Comparison of ENCODE assay signal across 21 cellular contexts in the genomic region with DNA sequence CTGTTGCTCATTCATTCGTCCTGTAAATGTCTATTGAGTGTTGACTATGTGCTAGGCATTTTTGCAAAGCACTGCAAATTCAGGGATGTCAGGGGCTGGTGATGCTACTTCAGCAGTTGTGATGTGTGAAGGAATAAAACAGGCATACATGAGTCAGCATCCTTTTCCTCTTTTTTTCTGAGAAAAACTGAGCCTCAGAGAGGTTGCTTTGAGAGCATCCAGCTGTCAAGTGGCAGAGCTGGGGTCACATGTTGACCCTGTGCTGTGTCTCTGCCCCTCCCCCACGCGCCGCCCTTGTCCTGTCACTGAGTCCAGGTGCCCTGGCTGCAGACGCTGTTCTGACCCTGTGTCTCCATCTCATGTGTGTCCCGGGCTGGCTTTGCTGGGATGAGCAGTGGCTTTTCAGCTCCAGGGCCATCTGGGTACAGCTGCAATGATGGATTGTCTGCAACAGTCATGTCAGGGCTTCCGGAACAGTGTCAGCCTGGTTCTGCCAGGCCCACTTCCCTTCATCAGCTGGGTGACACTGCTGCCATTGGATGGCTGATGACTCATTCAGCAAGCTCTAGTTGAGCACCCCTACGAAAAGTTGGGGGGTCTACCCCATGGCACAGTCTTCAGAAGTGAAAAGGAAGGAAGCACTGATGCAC. TPM values are rescaled to one million over a fixed set of nuclear protein-coding genes. Genes with fewer than 3 reads are reported as not detected.
DNase-seq lines count a peak whose midpoint lies in the region; ATAC-seq, FAIRE-seq and TF ChIP-seq lines count a peak whose summit lies in the region.
"Had no signal": no experiment of that assay in that cellular context is flagged by ENCODE, and none has a peak within 500 bp of the region (broad histone marks: within the 10 kb centered on the region; RNA-seq: fewer than 3 reads in every experiment).

No MANE protein-coding gene starts in this region.

- no TSS peak for BruUV-seq in HepG2 (replicated peaks; lab: Mats Ljungman, UMichigan)

- H3K4me2 ChIP-seq in HepG2 (ENCODE audit: low read depth, low read length) (no peak overlapping the region), astrocyte (ENCODE audit: low read length) (no peak overlapping the region)

- DNase-seq in HepG2 (ENCODE audit: low spot score) (no peak), right lobe of liver (no peak), astrocyte (ENCODE audit: low read depth) (no peak), midbrain (lab: John Stamatoyannopoulos, UW) (peak; percentile 75), NCI-H82 treated with DMSO at 0.1 percent for 48 hours (lab: John Stamatoyannopoulos, UW; ENCODE audit: unreplicated experiment) (no peak)
- no peak for DNase-seq in effector CD4-positive, alpha-beta T cell
- DNase-seq: activated CD4-positive, alpha-beta T cell treated with anti-CD3 and anti-CD28 coated beads for 4 hours; activated T-cell treated with anti-CD3 and anti-CD28 coated beads, Interleukin-2, amount 50 U/mL, for 72 hours; GDM1; NCI-H1436 treated with DMSO at 0.1 percent for 48 hours; ovary; SIG-M5; small intestine; stimulated activated naive CD4-positive, alpha-beta T cell had no signal

- H3K9me3 Mint-ChIP-seq in astrocyte (ENCODE audit: unreplicated experiment): peaks cover 4% of the 10 kb centered on the region
- H3K9me3 Mint-ChIP-seq: activated T-cell treated with anti-CD3 and anti-CD28 coated beads, Interleukin-2, amount 50 U/mL, for 72 hours had no signal

- H3K4me1 Mint-ChIP-seq in astrocyte (ENCODE audit: low read depth, unreplicated experiment): peaks cover 9% of the 10 kb centered on the region

- H3K36me3 ChIP-seq in HepG2 (replicated peaks in 1 of 2; ENCODE audit: control insufficient read depth in 1 of 2, insufficient read depth in 2 of 2, low read length in 2 of 2): no peaks in the 10 kb centered on the region
- H3K36me3 ChIP-seq in right lobe of liver: no peaks in the 10 kb centered on the region
- H3K36me3 ChIP-seq in astrocyte (ENCODE audit: insufficient read depth, low read length): no peaks in the 10 kb centered on the region
- H3K36me3 ChIP-seq: ascending aorta, ovary had no signal

- TF ChIP-seq RAD21 in HepG2 (CRISPR knock-in tag; IDR thresholded peaks at IDR 0.05): no peak

- no peak overlapping the region for H3K27ac ChIP-seq in HepG2 (ENCODE audit: extremely low read length, insufficient read depth, low read length)
- H3K27ac ChIP-seq in right lobe of liver: no peak overlapping the region
- H3K27ac ChIP-seq in astrocyte (ENCODE audit: low read depth, low read length): no peak overlapping the region
- H3K27ac ChIP-seq: ascending aorta, HL-60, ovary had no signal

- CTCF ChIA-PET in HepG2 (lab: Yijun Ruan, JAX; ENCODE audit: low intra/inter-chr PET ratio, low total read pairs): no interaction called here

- no peak overlapping the region for H3K4me3 Mint-ChIP-seq in astrocyte (ENCODE audit: unreplicated experiment)
- H3K4me3 Mint-ChIP-seq: activated T-cell treated with anti-CD3 and anti-CD28 coated beads, Interleukin-2, amount 50 U/mL, for 72 hours had no signal

- WGBS in HepG2 (ENCODE audit: low lambda C conversion rate): 5% methylated on average over 6 of the region's 8 CpGs
- WGBS in right lobe of liver (ENCODE audit: insufficient coverage, low coverage, low lambda C conversion rate, missing lambda C conversion rate): 24% methylated on average over 7 of the region's 8 CpGs

- no peak overlapping the region for H2AFZ ChIP-seq in HepG2 (ENCODE audit: low read length)
- no peak overlapping the region for H2AFZ ChIP-seq in astrocyte (ENCODE audit: low read depth, low read length)

- intact Hi-C loops in HepG2 (cut with micrococcal nuclease; ENCODE audit: unreplicated experiment) (no loop called here), right lobe of liver (cut with DNase I) (no loop called here)

- in situ Hi-C loops in HepG2 (cut with HindIII; ENCODE audit: extremely low pct_ligation_motif_present, low pct_unique_long_range_greater_than_20kb): loop anchor here (25.0 kb wide), 1 partner anchor 461 kb away; no protein-coding TSS in a partner anchor

- no peaks in the 10 kb centered on the region for H3K27me3 Mint-ChIP-seq in astrocyte (ENCODE audit: low read depth, unreplicated experiment)

- no peak for ATAC-seq in HepG2
- no peak for ATAC-seq in right lobe of liver
- ATAC-seq in GM18498 (IDR thresholded peaks at IDR 0.05; ENCODE audit: unreplicated experiment): no peak
- ATAC-seq in HG03565 (IDR thresholded peaks at IDR 0.05; ENCODE audit: unreplicated experiment): no peak

- no peaks in the 10 kb centered on the region for H3K36me3 Mint-ChIP-seq in astrocyte (ENCODE audit: low read depth, unreplicated experiment)

- peaks cover 27% of the 10 kb centered on the region for H3K4me1 ChIP-seq in HepG2 (ENCODE audit: insufficient read depth, low read length)
- H3K4me1 ChIP-seq in right lobe of liver: no peaks in the 10 kb centered on the region
- no peaks in the 10 kb centered on the region for H3K4me1 ChIP-seq in astrocyte (ENCODE audit: insufficient read depth, low read length)
- H3K4me1 ChIP-seq: ascending aorta had no signal

- TF ChIP-seq POLR2A in HepG2 (IDR thresholded peaks at IDR 0.05; ENCODE audit: insufficient read depth in 1 of 2, low read depth in 2 of 2, low read length in 2 of 2) (no peak), right lobe of liver (IDR thresholded peaks at IDR 0.05) (no peak)

- H3K4me3 ChIP-seq in HepG2 (replicated peaks in 1 of 3; ENCODE audit: insufficient read depth in 1 of 3, low read depth in 2 of 3, low read length in 3 of 3): no peak overlapping the region
- H3K4me3 ChIP-seq in right lobe of liver: no peak overlapping the region
- H3K4me3 ChIP-seq in astrocyte (ENCODE audit: insufficient read depth, low read depth, low read length): no peak overlapping the region
- H3K4me3 ChIP-seq: ascending aorta, ovary had no signal

- POLR2A ChIA-PET in HepG2 (lab: Yijun Ruan, JAX): no interaction called here

- TF ChIP-seq EP300 in HepG2 (IDR thresholded peaks at IDR 0.05; ENCODE audit: low read depth in 2 of 2, low read length in 2 of 2) (no peak), HepG2 (CRISPR knock-in tag; IDR thresholded peaks at IDR 0.05; ENCODE audit: borderline replicate concordance) (no peak)

- H3K9me3 ChIP-seq in HepG2 (ENCODE audit: low read length): no peaks in the 10 kb centered on the region
- H3K9me3 ChIP-seq in right lobe of liver: no peaks in the 10 kb centered on the region
- H3K9me3 ChIP-seq in astrocyte (ENCODE audit: insufficient read depth, low read depth, low read length): no peaks in the 10 kb centered on the region
- H3K9me3 ChIP-seq: ascending aorta, ovary had no signal

- H3K9ac ChIP-seq in HepG2 (ENCODE audit: insufficient read depth, low read depth, low read length) (no peak overlapping the region), astrocyte (ENCODE audit: low read length) (no peak overlapping the region)

- FAIRE-seq in HepG2 (lab: Jason Lieb, UNC) (no peak), astrocyte (lab: Jason Lieb, UNC) (no peak)
- FAIRE-seq: keratinocyte, small intestine had no signal

- TF ChIP-seq CTCF in HepG2 (CRISPR knock-in tag; IDR thresholded peaks at IDR 0.05) (no peak), right lobe of liver (IDR thresholded peaks at IDR 0.05) (no peak), astrocyte (IDR thresholded peaks at IDR 0.05; ENCODE audit: insufficient read depth, low read depth, low read length) (no peak)

- H4K20me1 ChIP-seq in HepG2 (ENCODE audit: insufficient read depth, low read length) (no peaks in the 10 kb centered on the region), astrocyte (ENCODE audit: insufficient read depth, low read length) (no peaks in the 10 kb centered on the region)

- H3K79me2 ChIP-seq in HepG2 (ENCODE audit: insufficient read depth, low read length): no peaks in the 10 kb centered on the region
- no peaks in the 10 kb centered on the region for H3K79me2 ChIP-seq in astrocyte (ENCODE audit: insufficient read depth, low read length)

- peak overlapping the region; percentile 12 for H3K27ac Mint-ChIP-seq in astrocyte (ENCODE audit: unreplicated experiment)
- H3K27ac Mint-ChIP-seq: activated T-cell treated with anti-CD3 and anti-CD28 coated beads, Interleukin-2, amount 50 U/mL, for 72 hours had no signal

- peaks cover 0 to 11% of the 10 kb centered on the region in 2 experiments; a peak in 3 of 5 replicates for H3K27me3 ChIP-seq in HepG2 (ENCODE audit: control insufficient read depth in 1 of 2, insufficient read depth in 2 of 2, low read length in 2 of 2)
- H3K27me3 ChIP-seq in right lobe of liver: no peaks in the 10 kb centered on the region
- H3K27me3 ChIP-seq in astrocyte (ENCODE audit: insufficient read depth, low read length): peaks cover 2% of the 10 kb centered on the region
- H3K27me3 ChIP-seq: ascending aorta, ovary had no signal

RNA-seq across cellular contexts. Expression of gene SEC14L5, which starts 14.9 kb away (rescaled TPM):
- total RNA-seq in HepG2 (2016; rRNA removed; fragmentation: Illumina TruSeq; extraction: Trizol) (0.36 and 0.42 TPM in 2 replicates), right lobe of liver (1 to 10 TPM in 1 of 6 experiments, under 1 TPM in 4, not detected in 1; 0.09 to 1.1 (median 0.60) TPM), astrocyte (0.12 and 0.32 TPM in 2 replicates)
- total RNA-seq in HepG2 (2016; cell fraction: cytosol; rRNA removed; fragmentation: Illumina TruSeq; extraction: Trizol; ENCODE audit: low read depth): 0.09 TPM in 1 of 2 replicates, not detected in the other
- 0.34 and 0.43 TPM in 2 replicates for total RNA-seq in HepG2 (2016; cell fraction: insoluble cytoplasmic fraction; rRNA removed; fragmentation: Illumina TruSeq; extraction: Trizol)
- total RNA-seq in HepG2 (2016; cell fraction: membrane; rRNA removed; fragmentation: Illumina TruSeq; extraction: Trizol): 0.19 and 0.21 TPM in 2 replicates
- total RNA-seq in HepG2 (2016; cell fraction: nucleus; rRNA removed; fragmentation: Illumina TruSeq; extraction: Trizol): 0.34 and 0.43 TPM in 2 replicates
- 0.40 and 0.60 TPM in 2 replicates for polyA plus RNA-seq in HepG2 (2011; rRNA removed)
- polyA plus RNA-seq in HepG2 (2011; cell fraction: cytosol; rRNA removed): 0.31 and 0.44 TPM in 2 replicates
- polyA plus RNA-seq in HepG2 (2011; cell fraction: nucleus; rRNA removed): 1.3 and 1.5 TPM in 2 replicates
- 0.59 and 1.0 TPM in 2 replicates for polyA plus RNA-seq in HepG2 (2012)
- 0.02 TPM in 2 replicates for polyA plus RNA-seq in HepG2 (2016; cell fraction: cytosol; fragmentation: Illumina TruSeq; extraction: Trizol; ENCODE audit: low read depth)
- polyA plus RNA-seq in HepG2 (2016; cell fraction: insoluble cytoplasmic fraction; fragmentation: Illumina TruSeq; extraction: Trizol; ENCODE audit: low read depth): 0.32 and 0.43 TPM in 2 replicates
- 0.08 and 0.14 TPM in 2 replicates for polyA plus RNA-seq in HepG2 (2016; cell fraction: membrane; fragmentation: Illumina TruSeq; extraction: Trizol; ENCODE audit: low read depth)
- polyA plus RNA-seq in HepG2 (2016; cell fraction: nucleus; fragmentation: Illumina TruSeq; extraction: Trizol; ENCODE audit: insufficient read depth, low read depth): 0.31 and 0.41 TPM in 2 replicates
- 0.16 and 1.5 TPM in 2 replicates for polyA minus RNA-seq in HepG2 (2011; rRNA and poly(A)+ RNA removed; ENCODE audit: low replicate concordance)
- polyA minus RNA-seq in HepG2 (2011; cell fraction: cytosol; rRNA and poly(A)+ RNA removed): 0.18 and 0.49 TPM in 2 replicates
- polyA minus RNA-seq in HepG2 (2011; cell fraction: nucleus; rRNA and poly(A)+ RNA removed): 0.64 and 0.75 TPM in 2 replicates
- total RNA-seq: ureter had no signal

RNA-seq across cellular contexts. Expression of gene PPL, which starts 36.1 kb away (rescaled TPM):
- total RNA-seq in HepG2 (2016; rRNA removed; fragmentation: Illumina TruSeq; extraction: Trizol) (4.4 and 6.6 TPM in 2 replicates), right lobe of liver (10 to 100 TPM in 4 of 6 experiments, 1 to 10 TPM in 2; 6.9 to 23.8 (median 14.4) TPM), astrocyte (5.8 and 12.3 TPM in 2 replicates)
- 1.1 and 1.5 TPM in 2 replicates for total RNA-seq in HepG2 (2016; cell fraction: cytosol; rRNA removed; fragmentation: Illumina TruSeq; extraction: Trizol; ENCODE audit: low read depth)
- total RNA-seq in HepG2 (2016; cell fraction: insoluble cytoplasmic fraction; rRNA removed; fragmentation: Illumina TruSeq; extraction: Trizol): 3.3 and 6.8 TPM in 2 replicates
- total RNA-seq in HepG2 (2016; cell fraction: membrane; rRNA removed; fragmentation: Illumina TruSeq; extraction: Trizol): 1.8 and 2.4 TPM in 2 replicates
- 8.8 and 10.7 TPM in 2 replicates for total RNA-seq in HepG2 (2016; cell fraction: nucleus; rRNA removed; fragmentation: Illumina TruSeq; extraction: Trizol)
- 5.7 and 7.5 TPM in 2 replicates for polyA plus RNA-seq in HepG2 (2011; rRNA removed)
- 4.1 and 4.4 TPM in 2 replicates for polyA plus RNA-seq in HepG2 (2011; cell fraction: cytosol; rRNA removed)
- 19.1 and 22.6 TPM in 2 replicates for polyA plus RNA-seq in HepG2 (2011; cell fraction: nucleus; rRNA removed)
- polyA plus RNA-seq in HepG2 (2012): 5.2 and 7.1 TPM in 2 replicates
- 0.62 and 0.73 TPM in 2 replicates for polyA plus RNA-seq in HepG2 (2016; cell fraction: cytosol; fragmentation: Illumina TruSeq; extraction: Trizol; ENCODE audit: low read depth)
- polyA plus RNA-seq in HepG2 (2016; cell fraction: insoluble cytoplasmic fraction; fragmentation: Illumina TruSeq; extraction: Trizol; ENCODE audit: low read depth): 2.7 and 3.1 TPM in 2 replicates
- polyA plus RNA-seq in HepG2 (2016; cell fraction: membrane; fragmentation: Illumina TruSeq; extraction: Trizol; ENCODE audit: low read depth): 0.72 and 0.92 TPM in 2 replicates
- 14.4 and 14.5 TPM in 2 replicates for polyA plus RNA-seq in HepG2 (2016; cell fraction: nucleus; fragmentation: Illumina TruSeq; extraction: Trizol; ENCODE audit: insufficient read depth, low read depth)
- 9.9 and 18.8 TPM in 2 replicates for polyA minus RNA-seq in HepG2 (2011; rRNA and poly(A)+ RNA removed; ENCODE audit: low replicate concordance)
- polyA minus RNA-seq in HepG2 (2011; cell fraction: cytosol; rRNA and poly(A)+ RNA removed): 6.1 and 7.4 TPM in 2 replicates
- polyA minus RNA-seq in HepG2 (2011; cell fraction: nucleus; rRNA and poly(A)+ RNA removed): 7.3 and 10.2 TPM in 2 replicates
- total RNA-seq: mononuclear cell had no signal
